12 cellular contexts compared by ENCODE assay signal in the genomic region with DNA sequence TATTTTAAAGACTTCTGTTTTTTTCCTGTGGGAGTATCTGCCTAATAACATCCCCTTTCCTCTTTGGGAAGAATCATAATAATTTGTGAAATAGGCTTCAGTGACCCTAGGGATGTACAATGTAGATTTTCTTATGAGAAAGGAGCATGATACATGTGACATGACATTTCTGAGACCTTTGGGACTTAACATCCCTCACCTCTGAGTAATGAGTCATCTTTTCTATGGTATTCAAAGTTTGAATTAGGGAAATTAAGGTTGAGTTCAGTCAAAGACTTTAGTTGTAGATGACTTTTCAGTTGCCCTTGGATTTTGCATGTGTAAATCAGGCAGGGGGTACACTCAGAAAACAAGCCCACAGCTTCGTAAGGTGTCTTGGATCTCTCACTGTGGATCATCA. TPM values are rescaled to one million over a fixed set of nuclear protein-coding genes. Genes with fewer than 3 reads are reported as not detected.
A peak's percentile ranks its signal among the peaks of the same experiment; 100 is the strongest.
DNase-seq lines count a peak whose midpoint lies in the region; ATAC-seq and TF ChIP-seq lines count a peak whose summit lies in the region.
"Had no signal": no experiment of that assay in that cellular context is flagged by ENCODE, and none has a peak within 500 bp of the region (broad histone marks: within the 10 kb centered on the region; RNA-seq: fewer than 3 reads in every experiment).

No MANE protein-coding gene starts in this region.

- H2AK5ac ChIP-seq in H9 (ENCODE audit: insufficient read length, low read length): no peak overlapping the region

- H3K14ac ChIP-seq in H9 (ENCODE audit: insufficient read depth, low read length): no peak overlapping the region

- H2BK5ac ChIP-seq in H9 (ENCODE audit: insufficient read length, low read length): no peak overlapping the region

- H3K23me2 ChIP-seq in H9 (ENCODE audit: insufficient read length, low read depth, low read length, poor library complexity, severe bottlenecking): no peaks in the 10 kb centered on the region

- DNase-seq in stimulated activated CD4-positive, alpha-beta T cell treated with anti-CD3 and anti-CD28 coated beads, Interleukin-15, amount 100 ng/mL, for 24 hours: peak; percentile 23
- no peak for DNase-seq in stimulated activated CD4-positive, alpha-beta T cell treated with anti-CD3 and anti-CD28 coated beads, Interleukin-12 subunit alpha, Interleukin-12 subunit beta, amount 100 ng/mL, for 4 hours
- DNase-seq in endodermal cell (no peak), osteocyte (ENCODE audit: extremely low spot score, unreplicated experiment) (no peak), aorta (no peak), H9 (no peak), NCI-H2227 (lab: John Stamatoyannopoulos, UW; ENCODE audit: unreplicated experiment) (no peak), mucosa of descending colon (no peak)
- DNase-seq: GF-D8, NCI-H146, occipital lobe had no signal

- H3K4me3 Mint-ChIP-seq in endodermal cell (no peak overlapping the region), osteocyte (ENCODE audit: unreplicated experiment) (no peak overlapping the region), H9 (no peak overlapping the region)

- no peak overlapping the region for H3K56ac ChIP-seq in H9 (ENCODE audit: insufficient read length, low read depth, low read length)

- 92% methylated on average over 1 of the region's 1 CpG; no CpG with 5 or more reads in 1 of the 2 experiments for WGBS in endodermal cell (ENCODE audit: insufficient coverage in 1 of 2, insufficient read length in 1 of 2), 2 experiments
- WGBS in aorta, 2 donors: 91 to 95% methylated on average over 1 of the region's 1 CpG
- WGBS in H9 (ENCODE audit: extremely low coverage, insufficient read length, low lambda C conversion rate): no CpG with 5 or more reads among the region's 1 CpG

- peaks cover 17% of the 10 kb centered on the region for H3K4me1 Mint-ChIP-seq in endodermal cell
- peaks cover 46% of the 10 kb centered on the region for H3K4me1 Mint-ChIP-seq in osteocyte (ENCODE audit: unreplicated experiment)
- H3K4me1 Mint-ChIP-seq in H9: peaks cover 24 to 29% of the 10 kb centered on the region in 2 experiments

- H3K9me3 Mint-ChIP-seq in endodermal cell (no peaks in the 10 kb centered on the region), osteocyte (ENCODE audit: unreplicated experiment) (no peaks in the 10 kb centered on the region), H9 (no peaks in the 10 kb centered on the region; a peak in 1 of 5 replicates)

- H3K79me2 ChIP-seq in H9 (ENCODE audit: insufficient read depth, low read length): no peaks in the 10 kb centered on the region

- H3K4me3 ChIP-seq in endodermal cell (ENCODE audit: low read length) (no peak overlapping the region), aorta (ENCODE audit: low read length in 2 of 2) (no peak overlapping the region), mucosa of descending colon (no peak overlapping the region)
- H3K4me3 ChIP-seq: BLaER1 treated with 17β-estradiol and CSF1 and Interleukin-3, amounts not matched to agents 10 nM and 100 nM had no signal

- H3K9ac ChIP-seq in endodermal cell (ENCODE audit: extremely low read depth, low read length, poor library complexity, severe bottlenecking) (no peak overlapping the region), H9 (ENCODE audit: extremely low read depth, insufficient read length, low read length) (no peak overlapping the region)
- H3K9ac ChIP-seq: BLaER1 treated with 17β-estradiol and CSF1 and Interleukin-3, amounts not matched to agents 10 nM and 100 nM had no signal

- H3K79me1 ChIP-seq in H9 (ENCODE audit: insufficient read depth, low read depth, low read length, poor library complexity, severe bottlenecking): no peaks in the 10 kb centered on the region

- no peak for TF ChIP-seq CTCF in endodermal cell (conservative IDR thresholded peaks at IDR 0.05)
- TF ChIP-seq CTCF in osteocyte (IDR thresholded peaks at IDR 0.05): no peak
- TF ChIP-seq CTCF in H9 (conservative IDR thresholded peaks at IDR 0.05): no peak
- TF ChIP-seq CTCF in mucosa of descending colon (IDR thresholded peaks at IDR 0.05): no peak

- H3K4me1 ChIP-seq in endodermal cell (ENCODE audit: control insufficient read depth, insufficient read depth, low read length) (peaks cover 12% of the 10 kb centered on the region), aorta (ENCODE audit: control insufficient read depth in 1 of 2, insufficient read depth in 2 of 2, low read length in 2 of 2) (peaks cover 7 to 14% of the 10 kb centered on the region in 2 donors), H9 (ENCODE audit: insufficient read depth, low read length) (peaks cover 8% of the 10 kb centered on the region; the same call in 1 of the 2 replicates), mucosa of descending colon (ENCODE audit: low read depth) (peaks cover 10% of the 10 kb centered on the region)

- H3K4me2 ChIP-seq in H9 (ENCODE audit: insufficient read depth, insufficient read length, low read length): no peak overlapping the region
- H3K4me2 ChIP-seq: BLaER1 treated with 17β-estradiol and CSF1 and Interleukin-3, amounts not matched to agents 10 nM and 100 nM had no signal

- H2BK120ac ChIP-seq in H9 (ENCODE audit: low read depth, low read length, poor library complexity, severe bottlenecking): no peak overlapping the region

- H3K27ac Mint-ChIP-seq in endodermal cell (peak overlapping the region; percentile 50), osteocyte (ENCODE audit: unreplicated experiment) (peak overlapping the region; percentile 25), H9 (peak overlapping the region in 1 of 3 experiments; percentile 36; a peak in 3 of 7 replicates)

- ATAC-seq in aorta (ENCODE audit: low FRiP score) (no peak), mucosa of descending colon (no peak)

- no peaks in the 10 kb centered on the region for H3K36me3 Mint-ChIP-seq in endodermal cell (ENCODE audit: low read depth)
- H3K36me3 Mint-ChIP-seq in osteocyte (ENCODE audit: unreplicated experiment): peaks cover 1% of the 10 kb centered on the region
- H3K36me3 Mint-ChIP-seq in H9 (ENCODE audit: insufficient read depth in 1 of 3, low read depth in 3 of 3): no peaks in the 10 kb centered on the region

- H3K23ac ChIP-seq in H9 (ENCODE audit: insufficient read length, low read depth, low read length): no peak overlapping the region

- no peak overlapping the region for H3K4ac ChIP-seq in H9 (ENCODE audit: low read depth, low read length)

- H3K27me3 Mint-ChIP-seq in endodermal cell (ENCODE audit: insufficient read depth): no peaks in the 10 kb centered on the region
- H3K27me3 Mint-ChIP-seq in osteocyte (ENCODE audit: unreplicated experiment): no peaks in the 10 kb centered on the region
- no peaks in the 10 kb centered on the region for H3K27me3 Mint-ChIP-seq in H9 (ENCODE audit: low read depth)

- H3K9me3 ChIP-seq in endodermal cell (ENCODE audit: control insufficient read depth, low read length) (no peaks in the 10 kb centered on the region), aorta (ENCODE audit: control insufficient read depth, low read length) (no peaks in the 10 kb centered on the region), H9 (ENCODE audit: control insufficient read depth, low read depth, low read length) (no peaks in the 10 kb centered on the region), mucosa of descending colon (no peaks in the 10 kb centered on the region)
- H3K9me3 ChIP-seq: BLaER1 treated with 17β-estradiol and CSF1 and Interleukin-3, amounts not matched to agents 10 nM and 100 nM had no signal

- H4K20me1 ChIP-seq in H9 (ENCODE audit: control insufficient read depth, insufficient read depth, insufficient read length): no peaks in the 10 kb centered on the region

- no peak overlapping the region for H2BK12ac ChIP-seq in H9 (ENCODE audit: insufficient read length, low read depth, low read length)

- H4K8ac ChIP-seq in H9 (replicated peaks; ENCODE audit: insufficient read length, low read depth, low read length): no peak overlapping the region

- H3K27me3 ChIP-seq in endodermal cell (ENCODE audit: control insufficient read depth, insufficient read depth, low read length, poor library complexity, severe bottlenecking) (no peaks in the 10 kb centered on the region), aorta (ENCODE audit: control insufficient read depth in 1 of 2, insufficient read depth in 2 of 2, low read length in 1 of 2) (no peaks in the 10 kb centered on the region), H9 (ENCODE audit: insufficient read depth, low read length) (no peaks in the 10 kb centered on the region)
- H3K27me3 ChIP-seq: BLaER1 treated with 17β-estradiol and CSF1 and Interleukin-3, amounts not matched to agents 10 nM and 100 nM had no signal

- no peak overlapping the region for H4K91ac ChIP-seq in H9 (ENCODE audit: insufficient read length, low read depth, low read length)

- no peak overlapping the region for H2BK15ac ChIP-seq in H9 (ENCODE audit: low read depth, low read length)

- no peak overlapping the region for H3K18ac ChIP-seq in H9 (ENCODE audit: insufficient read length, low read depth, low read length)

- H3K36me3 ChIP-seq in endodermal cell (ENCODE audit: control insufficient read depth, insufficient read depth, low read length): no peaks in the 10 kb centered on the region
- H3K36me3 ChIP-seq in aorta (ENCODE audit: control insufficient read depth in 1 of 2, insufficient read depth in 2 of 2, low read length in 1 of 2): no peaks in the 10 kb centered on the region
- no peaks in the 10 kb centered on the region for H3K36me3 ChIP-seq in mucosa of descending colon (ENCODE audit: low read depth)
- H3K36me3 ChIP-seq: BLaER1 treated with 17β-estradiol and CSF1 and Interleukin-3, amounts not matched to agents 10 nM and 100 nM had no signal

- no peak overlapping the region for H3T11ph ChIP-seq in H9 (ENCODE audit: low read length)

- no peak overlapping the region for H2BK20ac ChIP-seq in H9 (ENCODE audit: low read depth, low read length, poor library complexity, severe bottlenecking)

- H3K27ac ChIP-seq in endodermal cell (ENCODE audit: low read depth, low read length) (no peak overlapping the region), aorta (ENCODE audit: low read depth in 1 of 2, low read length in 2 of 2) (peak overlapping the region; percentile 73 to 84), H9 (ENCODE audit: insufficient read length, low read depth, low read length) (no peak overlapping the region)
- H3K27ac ChIP-seq: BLaER1 treated with 17β-estradiol and CSF1 and Interleukin-3, amounts not matched to agents 10 nM and 100 nM had no signal

- intact Hi-C loops in aorta (cut with DNase I) (no loop called here), mucosa of descending colon (cut with DNase I, micrococcal nuclease) (no loop called here)

- no peak overlapping the region for H2AFZ ChIP-seq in H9 (ENCODE audit: low read length)

- no peak overlapping the region for H4K5ac ChIP-seq in H9 (ENCODE audit: insufficient read length, low read depth, low read length)

RNA-seq across cellular contexts. Expression of a gene that starts 14.3 kb away (rescaled TPM):
- 10 to 100 TPM in 1 of 2 donors, 1 to 10 TPM in 1; 9.1 to 11.9 TPM for total RNA-seq in endodermal cell
- 6.1 TPM for polyA plus RNA-seq in endodermal cell (2013, experiment 1 of 2)
- polyA plus RNA-seq in endodermal cell (2013, experiment 2 of 2): 4.6 TPM
- total RNA-seq in osteocyte: 43.2 and 45.9 TPM in 2 replicates
- total RNA-seq in aorta: 100 to 1,000 TPM in 1 of 2 donors, 10 to 100 TPM in 1; 73.8 to 112 TPM
- 100 to 1,000 TPM in 1 of 2 donors, 10 to 100 TPM in 1; 98.7 to 104 TPM for polyA plus RNA-seq in aorta
- total RNA-seq in H9 (2021): 1.1 and 1.2 TPM in 2 replicates
- 10 to 100 TPM in 1 of 3 donors, 1 to 10 TPM in 2; 6.6 to 27.1 (median 8.3) TPM for total RNA-seq in mucosa of descending colon

RNA-seq across cellular contexts. Expression of a gene that starts 43.1 kb away (rescaled TPM):
- total RNA-seq in endodermal cell: 100 to 1,000 TPM; 153 to 173 TPM
- 242 TPM for polyA plus RNA-seq in endodermal cell (2013, experiment 1 of 2)
- 229 TPM for polyA plus RNA-seq in endodermal cell (2013, experiment 2 of 2)
- 76.7 and 76.9 TPM in 2 replicates for total RNA-seq in osteocyte
- 10 to 100 TPM; 76.3 to 81.8 TPM for total RNA-seq in aorta
- polyA plus RNA-seq in aorta: 100 to 1,000 TPM; 101 to 158 TPM
- total RNA-seq in H9 (2021): 181 TPM in 2 replicates
- total RNA-seq in mucosa of descending colon: 100 to 1,000 TPM in 2 of 3 donors, 10 to 100 TPM in 1; 98.6 to 140 (median 107) TPM

RNA-seq across cellular contexts. Expression of a gene that starts 56.2 kb away (rescaled TPM):
- total RNA-seq in endodermal cell (10 to 100 TPM; 18.3 to 23.2 TPM), osteocyte (10.9 and 12.2 TPM in 2 replicates), aorta (10 to 100 TPM; 11.6 to 13.4 TPM), H9 (2021) (21.9 and 24.9 TPM in 2 replicates), mucosa of descending colon (10 to 100 TPM; 25.4 to 48.8 (median 34.6) TPM)
- polyA plus RNA-seq in endodermal cell (2013, experiment 1 of 2): 15.2 TPM
- 13.0 TPM for polyA plus RNA-seq in endodermal cell (2013, experiment 2 of 2)
- 10 to 100 TPM; 20.7 to 49.8 TPM for polyA plus RNA-seq in aorta

Comparison
In these comparisons a context has a peak if more than half of its experiments do, and no peak if none do; other contexts are left out.
1. H3K27ac ChIP-seq: peak in aorta (2 of 2); none in endodermal cell (single experiment) and H9 (single experiment).